In genomic region chr11:27416568-27417176, GRCh38 we compare ENCODE assay signal across 29 cellular contexts. TPM values are rescaled to one million over a fixed set of nuclear protein-coding genes. Genes with fewer than 3 reads are reported as not detected.
DNase-seq lines count a peak whose midpoint lies in the region; ATAC-seq, FAIRE-seq and TF ChIP-seq lines count a peak whose summit lies in the region.
"Had no signal": no experiment of that assay in that cellular context is flagged by ENCODE, and none has a peak within 500 bp of the region (broad histone marks: within the 10 kb centered on the region; RNA-seq: fewer than 3 reads in every experiment).

No MANE protein-coding gene starts in this region.

- no peak for FAIRE-seq in A549 (lab: Jason Lieb, UNC)
- FAIRE-seq: D721Med, GM19239 had no signal

- 48% methylated on average over 2 of the region's 2 CpGs for WGBS in A549 (ENCODE audit: missing lambda C conversion rate)

- TF ChIP-seq CTCF in A549 (IDR thresholded peaks at IDR 0.05) (no peak), PC-3 (conservative IDR thresholded peaks at IDR 0.05; ENCODE audit: low read depth, low read length) (no peak)

- no peak for TF ChIP-seq POLR2A in A549 (IDR thresholded peaks at IDR 0.05; ENCODE audit: low read length)

- H2AFZ ChIP-seq in PC-3 (ENCODE audit: low read length) = no peak overlapping the region
- H2AFZ ChIP-seq: parathyroid adenoma had no signal

- H3K27ac ChIP-seq in A549 = no peak overlapping the region; a peak in 1 of 6 replicates
- H3K27ac ChIP-seq in PC-3 (ENCODE audit: low read length) = peak overlapping the region; percentile 63
- H3K27ac ChIP-seq: coronary artery, gastrocnemius medialis, parathyroid adenoma, sigmoid colon had no signal

- TF ChIP-seq EP300 in A549 (IDR thresholded peaks at IDR 0.05) = no peak

- H3F3A ChIP-seq in PC-3 (ENCODE audit: low read length, unreplicated experiment) = no peaks in the 10 kb centered on the region

- H3K4me3 ChIP-seq in A549 = no peak overlapping the region
- no peak overlapping the region; the same call in 1 of the 2 replicates for H3K4me3 ChIP-seq in PC-3 (ENCODE audit: low read length)
- H3K4me3 ChIP-seq: coronary artery, gastrocnemius medialis, sigmoid colon had no signal

- no TSS peak for BruUV-seq in PC-3 (replicated peaks; lab: Mats Ljungman, UMichigan)

- H3K4me2 ChIP-seq in A549 = peak overlapping the region; percentile 18; the same call in 2 of the 3 replicates
- H3K4me2 ChIP-seq in PC-3 (ENCODE audit: low read length) = peak overlapping the region; percentile 58
- H3K4me2 ChIP-seq: SK-N-SH had no signal

- H3K4me1 ChIP-seq in A549 = peaks cover 86% of the 10 kb centered on the region
- H3K4me1 ChIP-seq in PC-3 (ENCODE audit: insufficient read depth, low read length) = peaks cover 35% of the 10 kb centered on the region
- H3K4me1 ChIP-seq: parathyroid adenoma had no signal

- no peaks in the 10 kb centered on the region for H3K27me3 ChIP-seq in PC-3 (ENCODE audit: low read length)
- H3K27me3 ChIP-seq: gastrocnemius medialis, sigmoid colon had no signal

- H3K9ac ChIP-seq in PC-3 (ENCODE audit: low read length) = no peak overlapping the region
- H3K9ac ChIP-seq: parathyroid adenoma, SK-N-SH had no signal

- H3K9me3 ChIP-seq in A549 = no peaks in the 10 kb centered on the region
- H3K9me3 ChIP-seq in PC-3 (ENCODE audit: low read length) = no peaks in the 10 kb centered on the region
- H3K9me3 ChIP-seq: gastrocnemius medialis, sigmoid colon had no signal

- ATAC-seq in A549 (no peak), PC-3 (peak; percentile 97), left lobe of liver (peak; percentile 67), GM21529 (IDR thresholded peaks at IDR 0.05; ENCODE audit: unreplicated experiment) (no peak)
- ATAC-seq: activated CD8-positive, alpha-beta memory T cell treated with anti-CD3 and anti-CD28 coated beads, Interleukin-2, amount 10 ng/mL, durations not matched to agents 7 days and 5 days; effector memory CD8-positive, alpha-beta T cell; gastrocnemius medialis; left ventricle myocardium superior; natural killer cell had no signal

- no peak for TF ChIP-seq RAD21 in A549 (conservative IDR thresholded peaks at IDR 0.05 in 1 of 2, IDR thresholded peaks at IDR 0.05 in 1 of 2)

- POLR2A ChIA-PET in A549 (lab: Yijun Ruan, JAX) (no interaction called here), PC-3 (lab: Charles Lee; ENCODE audit: unreplicated experiment) (no interaction called here)

- H4K20me1 ChIP-seq in PC-3 (ENCODE audit: low read length) = no peaks in the 10 kb centered on the region

- H3K36me3 ChIP-seq in PC-3 (ENCODE audit: low read depth, low read length) = no peaks in the 10 kb centered on the region
- H3K36me3 ChIP-seq: gastrocnemius medialis had no signal

- peaks cover 39% of the 10 kb centered on the region for H3K79me2 ChIP-seq in PC-3 (ENCODE audit: low read length)
- H3K79me2 ChIP-seq: parathyroid adenoma had no signal

- DNase-seq in A549 (ENCODE audit: low read depth in 1 of 2, low spot score in 1 of 2) = no peak
- peak; percentile 16 for DNase-seq in DMS53 treated with DMSO at 0.1 percent for 48 hours (lab: John Stamatoyannopoulos, UW; ENCODE audit: unreplicated experiment)
- DNase-seq in PC-3 = peak; percentile 75
- no peak for DNase-seq in left lobe of liver (ENCODE audit: low spot score)
- no peak for DNase-seq in activated effector memory CD4-positive, alpha-beta T cell treated with anti-CD3 and anti-CD28 coated beads, Interleukin-2, amount 50 U/mL, for 16 hours
- no peak for DNase-seq in OCI-M2 (lab: John Stamatoyannopoulos, UW; ENCODE audit: unreplicated experiment)
- DNase-seq: activated CD4-positive, alpha-beta T cell treated with anti-CD3 and anti-CD28 coated beads for 48 hours; activated CD8-positive, alpha-beta memory T cell treated with anti-CD3 and anti-CD28 coated beads, Interleukin-2, amount 10 ng/mL, durations not matched to agents 7 days and 5 days; activated naive CD4-positive, alpha-beta T cell treated with anti-CD3 and anti-CD28 coated beads, Interleukin-2, amount 50 U/mL, for 16 hours; amygdala; effector memory CD8-positive, alpha-beta T cell; gastrocnemius medialis; hippocampal formation; KBM-7; left ventricle myocardium superior; midbrain; natural killer cell; NCI-H1694 treated with DMSO at 0.1 percent for 48 hours; RPMI8226; sigmoid colon; SK-N-SH; stimulated activated naive CD4-positive, alpha-beta T cell treated with Interleukin-2 at 50 U/mL for 16 hours; T-helper 2 cell had no signal

- CTCF ChIA-PET in A549 (lab: Yijun Ruan, JAX) (interaction anchor here (0.8 to 1.5 kb wide), 2 partner anchors 16 to 232 kb away, joined by 3 to 7 read pairs; no protein-coding TSS in a partner anchor), PC-3 (lab: Charles Lee) (no interaction called here)

- intact Hi-C loops in PC-3 (cut with micrococcal nuclease) = loop anchor here (2.0 kb wide), 1 partner anchor 16 kb away; no protein-coding TSS in a partner anchor

- no peaks in the 10 kb centered on the region for H3K9me2 ChIP-seq in PC-3 (replicated peaks; ENCODE audit: low read length)
- H3K9me2 ChIP-seq: SK-N-SH had no signal

TF ChIP-seq in A549, 52 proteins besides CTCF, POLR2A, EP300 and RAD21:
- TF ChIP-seq CEBPB (IDR thresholded peaks at IDR 0.05) = no peak
- no peak for TF ChIP-seq EHMT2 (IDR thresholded peaks at IDR 0.05; ENCODE audit: low read depth)
- no peak for TF ChIP-seq RNF2 (IDR thresholded peaks at IDR 0.05; ENCODE audit: borderline replicate concordance, low read depth)
- no peak for TF ChIP-seq SMC3 (IDR thresholded peaks at IDR 0.05)
- TF ChIP-seq CHD4 (IDR thresholded peaks at IDR 0.05; ENCODE audit: borderline replicate concordance) = no peak
- TF ChIP-seq MYC (IDR thresholded peaks at IDR 0.05; ENCODE audit: borderline replicate concordance, low read length) = no peak
- TF ChIP-seq, protein P1, sequence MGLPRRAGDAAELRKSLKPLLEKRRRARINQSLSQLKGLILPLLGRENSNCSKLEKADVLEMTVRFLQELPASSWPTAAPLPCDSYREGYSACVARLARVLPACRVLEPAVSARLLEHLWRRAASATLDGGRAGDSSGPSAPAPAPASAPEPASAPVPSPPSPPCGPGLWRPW (IDR thresholded peaks at IDR 0.05) = no peak
- no peak for TF ChIP-seq SREBF2 (IDR thresholded peaks at IDR 0.05)

RNA-seq across cellular contexts. Expression of gene CCDC34, which starts 53.7 kb away (rescaled TPM):
- polyA plus RNA-seq in A549 (2011; rRNA removed) = 33.1 and 35.9 TPM in 2 replicates
- polyA plus RNA-seq in A549 (2012; cell fraction: cytosol; rRNA removed) = 20.9 and 23.7 TPM in 2 replicates
- polyA plus RNA-seq in A549 (2012; cell fraction: nucleus; rRNA removed) = 12.1 and 13.2 TPM in 2 replicates
- polyA plus RNA-seq in A549 (2017; fragmentation: RNase III; extraction: RNeasy Plus Mini Kit Qiagen cat#74134 plus additional on column Dnase treatment) = 31.4 to 32.0 TPM (median 31.6 TPM) in 3 replicates
- 6.8 and 7.7 TPM in 2 replicates for polyA minus RNA-seq in A549 (2011; rRNA and poly(A)+ RNA removed)
- total RNA-seq in PC-3 (2014; rRNA removed) = 9.0 and 11.0 TPM in 2 replicates
- total RNA-seq in left lobe of liver = 2.0 TPM

RNA-seq across cellular contexts. Expression of gene LGR4, which starts 55.9 kb away (rescaled TPM):
- polyA plus RNA-seq in A549 (2011; rRNA removed) (130 and 145 TPM in 2 replicates), A549 (2017; fragmentation: RNase III; extraction: RNeasy Plus Mini Kit Qiagen cat#74134 plus additional on column Dnase treatment) (40.9 to 43.5 TPM (median 41.2 TPM) in 3 replicates)
- 24.3 and 35.8 TPM in 2 replicates for polyA plus RNA-seq in A549 (2012; cell fraction: cytosol; rRNA removed)
- polyA plus RNA-seq in A549 (2012; cell fraction: nucleus; rRNA removed) = 30.6 and 51.3 TPM in 2 replicates
- polyA minus RNA-seq in A549 (2011; rRNA and poly(A)+ RNA removed) = 241 and 257 TPM in 2 replicates
- total RNA-seq in PC-3 (2014; rRNA removed) (13.5 and 14.5 TPM in 2 replicates), left lobe of liver (50.8 TPM)
- total RNA-seq: activated T-helper 1 cell treated with anti-CD3 and anti-CD28 coated beads, Interleukin-12 subunit alpha, Interleukin-12 subunit beta, Interleukin-2, Interleukin-4 antibody, amounts not matched to agents 30 ng/mL and 10 ng/mL and 1 ng/mL, durations not matched to agents 14 hours and 24 hours and 36 hours had no signal

Comparison
In these comparisons a context has a peak if more than half of its experiments do, and no peak if none do; other contexts are left out.
1. ATAC-seq: peak in PC-3 (single experiment) and left lobe of liver (single experiment); none in A549 (0 of 2) and GM21529 (single experiment).
2. DNase-seq: peak in DMS53 treated with DMSO at 0.1 percent for 48 hours (single experiment) and PC-3 (single experiment); none in A549 (0 of 2), left lobe of liver (single experiment), activated effector memory CD4-positive, alpha-beta T cell treated with anti-CD3 and anti-CD28 coated beads, Interleukin-2, amount 50 U/mL, for 16 hours (single experiment) and OCI-M2 (single experiment).